In genomic region chrX:131633285-131633917, GRCh38 we compare ENCODE assay signal across 8 cellular contexts.
A peak's percentile ranks its signal among the peaks of the same experiment; 100 is the strongest.
DNase-seq lines count a peak whose midpoint lies in the region; ATAC-seq, FAIRE-seq and TF ChIP-seq lines count a peak whose summit lies in the region.

No MANE protein-coding gene starts in this region.

- TF ChIP-seq EP300 in HepG2 (IDR thresholded peaks at IDR 0.05; ENCODE audit: low read depth in 2 of 2, low read length in 2 of 2) = no peak
- TF ChIP-seq EP300 in HepG2 (CRISPR knock-in tag; IDR thresholded peaks at IDR 0.05; ENCODE audit: borderline replicate concordance) = no peak

- TF ChIP-seq CTCF in A673 (conservative IDR thresholded peaks at IDR 0.05; ENCODE audit: low read depth, low read length) = peak; percentile 87
- TF ChIP-seq CTCF in GM12874 (IDR thresholded peaks at IDR 0.05; ENCODE audit: insufficient read depth, low read depth, low read length) = peak; percentile 64
- peak; percentile 81 for TF ChIP-seq CTCF in VCaP (conservative IDR thresholded peaks at IDR 0.05)
- TF ChIP-seq CTCF in HepG2 (CRISPR knock-in tag; IDR thresholded peaks at IDR 0.05) = peak; percentile 81

- H3K4me3 ChIP-seq in A673 (ENCODE audit: low read depth, low read length, poor library complexity, severe bottlenecking) (no peak overlapping the region), HepG2 (replicated peaks in 1 of 3; ENCODE audit: insufficient read depth in 1 of 3, low read depth in 2 of 3, low read length in 3 of 3) (no peak overlapping the region)

- H3K4me2 ChIP-seq in HepG2 (ENCODE audit: low read depth, low read length) = no peak overlapping the region

- H3K4me1 ChIP-seq in A673 (ENCODE audit: insufficient read depth, low read length, poor library complexity, severe bottlenecking) (no peaks in the 10 kb centered on the region), HepG2 (ENCODE audit: insufficient read depth, low read length) (no peaks in the 10 kb centered on the region)

- ATAC-seq in HG02763 (IDR thresholded peaks at IDR 0.05; ENCODE audit: unreplicated experiment) (peak; percentile 75), HepG2 (peak; percentile 86)
- peak; percentile 60 for ATAC-seq in stimulated activated memory B cell treated with anti-CD40 and anti-IgM and Interleukin-4, amounts not matched to agents 10 μg/mL and 1 μg/mL and 100 μg/mL, for 72 hours

- BruUV-seq in A673 (replicated peaks; lab: Mats Ljungman, UMichigan) (no TSS peak), HepG2 (replicated peaks; lab: Mats Ljungman, UMichigan) (no TSS peak)

- 41% methylated on average over 11 of the region's 13 CpGs for WGBS in HepG2 (ENCODE audit: low lambda C conversion rate)

- H3K9me3 Mint-ChIP-seq in stimulated activated memory B cell treated with anti-CD40 and anti-IgM and Interleukin-4, amounts not matched to agents 10 μg/mL and 1 μg/mL and 100 μg/mL, for 72 hours = no peaks in the 10 kb centered on the region

- H3K27ac ChIP-seq in A673 (ENCODE audit: low read depth, low read length, poor library complexity, severe bottlenecking) (no peak overlapping the region), VCaP (no peak overlapping the region), HepG2 (ENCODE audit: extremely low read length, insufficient read depth, low read length) (no peak overlapping the region)

- H3K27ac Mint-ChIP-seq in stimulated activated memory B cell treated with anti-CD40 and anti-IgM and Interleukin-4, amounts not matched to agents 10 μg/mL and 1 μg/mL and 100 μg/mL, for 72 hours = no peak overlapping the region

- H3K4me1 Mint-ChIP-seq in stimulated activated memory B cell treated with anti-CD40 and anti-IgM and Interleukin-4, amounts not matched to agents 10 μg/mL and 1 μg/mL and 100 μg/mL, for 72 hours = no peaks in the 10 kb centered on the region

- no peaks in the 10 kb centered on the region for H3K36me3 ChIP-seq in A673 (ENCODE audit: insufficient read depth, low read length, poor library complexity, severe bottlenecking)
- no peaks in the 10 kb centered on the region for H3K36me3 ChIP-seq in HepG2 (replicated peaks in 1 of 2; ENCODE audit: control insufficient read depth in 1 of 2, insufficient read depth in 2 of 2, low read length in 2 of 2)

- peak; percentile 50; the same call in 1 of the 2 replicates for TF ChIP-seq RAD21 in HepG2 (CRISPR knock-in tag; IDR thresholded peaks at IDR 0.05)

- H3K79me2 ChIP-seq in HepG2 (ENCODE audit: insufficient read depth, low read length) = no peaks in the 10 kb centered on the region

- H3K27me3 ChIP-seq in A673 (replicated peaks; ENCODE audit: insufficient read depth, low read depth, low read length, poor library complexity) (peaks cover 11% of the 10 kb centered on the region), HepG2 (ENCODE audit: control insufficient read depth in 1 of 2, insufficient read depth in 2 of 2, low read length in 2 of 2) (no peaks in the 10 kb centered on the region)

- CTCF ChIA-PET in A673 (lab: Charles Lee) (interaction anchor here (0.5 to 1.0 kb wide), 3 partner anchors 202 to 639 kb away, joined by 3 to 9 read pairs (median 4); no protein-coding TSS in a partner anchor), HepG2 (lab: Yijun Ruan, JAX; ENCODE audit: low intra/inter-chr PET ratio, low total read pairs) (interaction anchor here (0.7 to 1.6 kb wide), 2 partner anchors 370 to 564 kb away, joined by 3 to 7 read pairs; no protein-coding TSS in a partner anchor)

- intact Hi-C loops in A673 (cut with micrococcal nuclease; ENCODE audit: unreplicated experiment) (loop anchor here (2.0 to 10.0 kb wide), 3 partner anchors 369 to 639 kb away; no protein-coding TSS in a partner anchor), HepG2 (cut with micrococcal nuclease; ENCODE audit: unreplicated experiment) (loop anchor here (1.0 to 2.0 kb wide), 3 partner anchors 370 to 657 kb away; no protein-coding TSS in a partner anchor)

- no peaks in the 10 kb centered on the region for H3K36me3 Mint-ChIP-seq in stimulated activated memory B cell treated with anti-CD40 and anti-IgM and Interleukin-4, amounts not matched to agents 10 μg/mL and 1 μg/mL and 100 μg/mL, for 72 hours

- no peaks in the 10 kb centered on the region for H4K20me1 ChIP-seq in HepG2 (ENCODE audit: insufficient read depth, low read length)

- in situ Hi-C loops in HepG2 (cut with HindIII; ENCODE audit: extremely low pct_ligation_motif_present, low pct_unique_long_range_greater_than_20kb) = loop anchor here (10.0 kb wide), 2 partner anchors 369 to 639 kb away; no protein-coding TSS in a partner anchor

- TF ChIP-seq POLR2A in HepG2 (IDR thresholded peaks at IDR 0.05; ENCODE audit: insufficient read depth in 1 of 2, low read depth in 2 of 2, low read length in 2 of 2) = no peak

- no peaks in the 10 kb centered on the region for H3K9me3 ChIP-seq in A673 (ENCODE audit: low read depth, low read length, poor library complexity, severe bottlenecking)
- H3K9me3 ChIP-seq in HepG2 (ENCODE audit: low read length) = no peaks in the 10 kb centered on the region

- peak; percentile 60 for FAIRE-seq in HepG2 (lab: Jason Lieb, UNC)

- peaks cover under 1% of the 10 kb centered on the region for H3K27me3 Mint-ChIP-seq in stimulated activated memory B cell treated with anti-CD40 and anti-IgM and Interleukin-4, amounts not matched to agents 10 μg/mL and 1 μg/mL and 100 μg/mL, for 72 hours

- H3K4me3 Mint-ChIP-seq in stimulated activated memory B cell treated with anti-CD40 and anti-IgM and Interleukin-4, amounts not matched to agents 10 μg/mL and 1 μg/mL and 100 μg/mL, for 72 hours = no peak overlapping the region

- POLR2A ChIA-PET in A673 (lab: Charles Lee; ENCODE audit: low non-redundant PET) = no interaction called here
- POLR2A ChIA-PET in HepG2 (lab: Yijun Ruan, JAX) = no interaction called here

- DNase-seq in A673 (ENCODE audit: low spot score) (peak; percentile 83), NCI-H1930 (lab: John Stamatoyannopoulos, UW) (peak; percentile 11 to 50), cerebellum (ENCODE audit: low spot score) (peak; percentile 3), HepG2 (ENCODE audit: low spot score) (peak; percentile 29)

- H2AFZ ChIP-seq in HepG2 (ENCODE audit: low read length) = no peak overlapping the region

- H3K9ac ChIP-seq in HepG2 (ENCODE audit: insufficient read depth, low read depth, low read length) = no peak overlapping the region

TF ChIP-seq in HepG2, 621 proteins besides CTCF, POLR2A, EP300 and RAD21:
- peak; percentile 92 for TF ChIP-seq STAG1 (CRISPR knock-in tag; IDR thresholded peaks at IDR 0.05)
- TF ChIP-seq ZNF792 (CRISPR knock-in tag; IDR thresholded peaks at IDR 0.05) = no peak
- no peak for TF ChIP-seq ZNF614 (CRISPR knock-in tag; IDR thresholded peaks at IDR 0.05; ENCODE audit: borderline replicate concordance)
- TF ChIP-seq, protein P1, sequence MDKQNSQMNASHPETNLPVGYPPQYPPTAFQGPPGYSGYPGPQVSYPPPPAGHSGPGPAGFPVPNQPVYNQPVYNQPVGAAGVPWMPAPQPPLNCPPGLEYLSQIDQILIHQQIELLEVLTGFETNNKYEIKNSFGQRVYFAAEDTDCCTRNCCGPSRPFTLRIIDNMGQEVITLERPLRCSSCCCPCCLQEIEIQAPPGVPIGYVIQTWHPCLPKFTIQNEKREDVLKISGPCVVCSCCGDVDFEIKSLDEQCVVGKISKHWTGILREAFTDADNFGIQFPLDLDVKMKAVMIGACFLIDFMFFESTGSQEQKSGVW (CRISPR knock-in tag; IDR thresholded peaks at IDR 0.05; ENCODE audit: borderline replicate concordance) = no peak
- TF ChIP-seq ZNF720 (CRISPR knock-in tag; IDR thresholded peaks at IDR 0.05) = no peak
- no peak for TF ChIP-seq SAFB2 (CRISPR knock-in tag; IDR thresholded peaks at IDR 0.05; ENCODE audit: borderline replicate concordance, low read depth)
- TF ChIP-seq TAF1 (CRISPR knock-in tag; IDR thresholded peaks at IDR 0.05) = no peak
- TF ChIP-seq HNF4A (CRISPR knock-in tag; IDR thresholded peaks at IDR 0.05) = no peak
- no peak for TF ChIP-seq RORA (CRISPR knock-in tag; IDR thresholded peaks at IDR 0.05)
- TF ChIP-seq SMC3 (IDR thresholded peaks at IDR 0.05; ENCODE audit: low read length) = peak; percentile 76
- TF ChIP-seq HHEX (CRISPR knock-in tag; IDR thresholded peaks at IDR 0.05) = no peak
- no peak for TF ChIP-seq ERF (CRISPR knock-in tag; IDR thresholded peaks at IDR 0.05)
- TF ChIP-seq RFX5 (IDR thresholded peaks at IDR 0.05; ENCODE audit: low read depth, low read length) = no peak

Comparison
In these comparisons a context has a peak if more than half of its experiments do, and no peak if none do; other contexts are left out.
1. DNase-seq: peak in every context shown above with its lines; median percentile 83 in A673; 30 in NCI-H1930; 29 in HepG2; 3 in cerebellum.